ENCODE assay signal across 20 cellular contexts in the genomic region with DNA sequence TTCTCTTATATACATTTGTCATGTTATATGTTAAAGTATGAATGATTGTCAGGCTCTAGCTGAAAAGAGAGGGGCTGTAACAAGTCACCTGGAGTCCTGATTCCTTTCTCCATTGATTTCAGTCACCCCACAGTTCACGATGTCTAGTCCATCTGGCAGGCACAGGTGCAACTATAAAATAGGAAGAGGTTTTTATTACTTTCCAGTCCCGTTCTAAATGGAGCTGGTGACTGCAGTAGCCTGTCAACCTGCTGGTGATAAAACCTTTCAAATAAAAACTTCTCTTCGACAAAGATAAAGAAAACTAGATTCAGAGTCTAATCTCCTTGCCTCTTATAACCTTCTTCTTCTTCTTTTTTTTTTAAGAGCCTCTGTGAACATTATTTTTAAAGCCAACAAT. TPM values are rescaled to one million over a fixed set of nuclear protein-coding genes. Genes with fewer than 3 reads are reported as not detected.
DNase-seq lines count a peak whose midpoint lies in the region; ATAC-seq and TF ChIP-seq lines count a peak whose summit lies in the region.
"Had no signal": no experiment of that assay in that cellular context is flagged by ENCODE, and none has a peak within 500 bp of the region (broad histone marks: within the 10 kb centered on the region; RNA-seq: fewer than 3 reads in every experiment).

No MANE protein-coding gene starts in this region.

- H3K27ac ChIP-seq in neuronal stem cell (replicated peaks; ENCODE audit: low read length): no peak overlapping the region
- H3K27ac ChIP-seq: 22Rv1, Peyer's patch had no signal

- no peak overlapping the region for H3K9ac ChIP-seq in neuronal stem cell (ENCODE audit: low read depth, low read length, poor library complexity)

- peaks cover 4% of the 10 kb centered on the region for H3K27me3 Mint-ChIP-seq in glutamatergic neuron (ENCODE audit: unreplicated experiment)

- H3K27me3 ChIP-seq in neuronal stem cell (ENCODE audit: control insufficient read depth in 3 of 3, insufficient read depth in 3 of 3, low read depth in 1 of 3, low read length in 3 of 3): no peaks in the 10 kb centered on the region
- H3K27me3 ChIP-seq: Peyer's patch had no signal

- H3K79me1 ChIP-seq in neuronal stem cell (ENCODE audit: low read depth, low read length): no peaks in the 10 kb centered on the region

- DNase-seq in DMS 273 (lab: John Stamatoyannopoulos, UW; ENCODE audit: unreplicated experiment) (peak; percentile 44), DMS 273 treated with DMSO at 0.1 percent for 48 hours (lab: John Stamatoyannopoulos, UW) (no peak), NCI-H1092 treated with DMSO at 0.1 percent for 48 hours (lab: John Stamatoyannopoulos, UW) (peak; percentile 57), glutamatergic neuron (no peak), neuronal stem cell (ENCODE audit: low spot score) (no peak), NCI-H1436 treated with DMSO at 0.1 percent for 48 hours (lab: John Stamatoyannopoulos, UW) (no peak), SK-N-DZ (ENCODE audit: low spot score) (no peak)
- DNase-seq: AML-193; GF-D8; NCI-H1105 treated with DMSO at 0.1 percent for 48 hours; NCI-H1694 treated with DMSO at 0.1 percent for 48 hours; NCI-H2107; NCI-H345; NCI-H526 treated with DMSO at 0.1 percent for 48 hours; NK-92 treated with Interleukin-12 subunit alpha and Interleukin-12 subunit beta, amount 100 ng/mL, for 24 hours had no signal

- ATAC-seq in GM19463 (IDR thresholded peaks at IDR 0.05; ENCODE audit: unreplicated experiment): no peak
- ATAC-seq: Right ventricle myocardium inferior had no signal

- no peak overlapping the region for H4K91ac ChIP-seq in neuronal stem cell (ENCODE audit: low read depth, low read length, poor library complexity)

- no CpG with 5 or more reads among the region's 3 CpGs for WGBS in neuronal stem cell (ENCODE audit: extremely low coverage in 2 of 2, insufficient read length in 2 of 2, insufficient replicate concordance in 1 of 2), 2 donors

- peaks cover 5% of the 10 kb centered on the region for H3K9me3 Mint-ChIP-seq in glutamatergic neuron (ENCODE audit: unreplicated experiment)
- H3K9me3 Mint-ChIP-seq: CD14-positive monocyte had no signal

- no peak overlapping the region for H3K14ac ChIP-seq in neuronal stem cell (ENCODE audit: low read length)

- H3K18ac ChIP-seq in neuronal stem cell (ENCODE audit: low read length): no peak overlapping the region

- H2AK5ac ChIP-seq in neuronal stem cell (ENCODE audit: low read depth, low read length): no peak overlapping the region

- TF ChIP-seq CTCF in glutamatergic neuron (IDR thresholded peaks at IDR 0.05; ENCODE audit: partially characterized antibody, unreplicated experiment): no peak

- H3K4ac ChIP-seq in neuronal stem cell (ENCODE audit: low read length): no peak overlapping the region

- H3K4me3 ChIP-seq in neuronal stem cell (ENCODE audit: low read length in 2 of 2): no peak overlapping the region
- H3K4me3 ChIP-seq: Peyer's patch had no signal

- no peaks in the 10 kb centered on the region for H3K36me3 ChIP-seq in neuronal stem cell (replicated peaks in 1 of 2; ENCODE audit: control insufficient read depth in 2 of 2, insufficient read depth in 2 of 2, low read length in 2 of 2)
- H3K36me3 ChIP-seq: Peyer's patch had no signal

- H2BK5ac ChIP-seq in neuronal stem cell (ENCODE audit: low read length): no peak overlapping the region

- peaks cover 7% of the 10 kb centered on the region for H3K4me1 Mint-ChIP-seq in glutamatergic neuron (ENCODE audit: low read depth, unreplicated experiment)

- peak overlapping the region; percentile 76 for H3K27ac Mint-ChIP-seq in glutamatergic neuron (ENCODE audit: unreplicated experiment)
- H3K27ac Mint-ChIP-seq: CD14-positive monocyte had no signal

- no peak overlapping the region for H3K4me3 Mint-ChIP-seq in glutamatergic neuron (ENCODE audit: unreplicated experiment)
- H3K4me3 Mint-ChIP-seq: CD14-positive monocyte had no signal

- no peak overlapping the region for H2BK120ac ChIP-seq in neuronal stem cell (ENCODE audit: low read depth, low read length)

- H2AFZ ChIP-seq in neuronal stem cell (ENCODE audit: low read length): peak overlapping the region; percentile 39

- no peaks in the 10 kb centered on the region for H3K36me3 Mint-ChIP-seq in glutamatergic neuron (ENCODE audit: unreplicated experiment)
- H3K36me3 Mint-ChIP-seq: CD14-positive monocyte had no signal

- H3K4me1 ChIP-seq in neuronal stem cell (ENCODE audit: control insufficient read depth in 2 of 2, insufficient read depth in 1 of 2, low read depth in 1 of 2, low read length in 2 of 2): peaks cover 4% of the 10 kb centered on the region in 2 donors
- H3K4me1 ChIP-seq: Peyer's patch had no signal

- H3K4me2 ChIP-seq in neuronal stem cell (ENCODE audit: insufficient read depth, low read length, poor library complexity, severe bottlenecking): no peak overlapping the region

- no peaks in the 10 kb centered on the region for H3K9me3 ChIP-seq in neuronal stem cell (replicated peaks in 1 of 2; ENCODE audit: control insufficient read depth in 2 of 2, insufficient read depth in 1 of 2, low read depth in 1 of 2, low read length in 2 of 2)
- H3K9me3 ChIP-seq: Peyer's patch had no signal

- no peak overlapping the region for H3K23ac ChIP-seq in neuronal stem cell (ENCODE audit: low read depth, low read length, poor library complexity)

- no peak overlapping the region for H2BK12ac ChIP-seq in neuronal stem cell (ENCODE audit: low read length)

- no peak overlapping the region for H4K8ac ChIP-seq in neuronal stem cell (ENCODE audit: low read depth, low read length)

- no peak overlapping the region for H2BK15ac ChIP-seq in neuronal stem cell (ENCODE audit: low read length)

RNA-seq across cellular contexts. Expression of a gene that starts 27.6 kb away (rescaled TPM):
- 15.9 TPM for total RNA-seq in glutamatergic neuron (ENCODE audit: unreplicated experiment)
- 15.8 TPM for polyA plus RNA-seq in neuronal stem cell (2013, experiment 1 of 2)
- 16.0 TPM for polyA plus RNA-seq in neuronal stem cell (2013, experiment 2 of 2)
- polyA plus RNA-seq in SK-N-DZ (2014; cell fraction: cytosol; rRNA removed): 20.7 and 29.7 TPM in 2 replicates
- polyA plus RNA-seq in SK-N-DZ (2014; cell fraction: nucleus; rRNA removed): 23.2 and 23.8 TPM in 2 replicates

Comparison
In these comparisons a context has a peak if more than half of its experiments do, and no peak if none do; other contexts are left out.
1. DNase-seq: peak in DMS 273 (single experiment) and NCI-H1092 treated with DMSO at 0.1 percent for 48 hours (single experiment); none in DMS 273 treated with DMSO at 0.1 percent for 48 hours (single experiment), glutamatergic neuron (single experiment), neuronal stem cell (single experiment), NCI-H1436 treated with DMSO at 0.1 percent for 48 hours (single experiment) and SK-N-DZ (single experiment).